Comparison of ENCODE assay signal across 18 cellular contexts in genomic region chr17:68953340-68953997, GRCh38. TPM values are rescaled to one million over a fixed set of nuclear protein-coding genes. Genes with fewer than 3 reads are reported as not detected.
DNase-seq lines count a peak whose midpoint lies in the region; TF ChIP-seq lines count a peak whose summit lies in the region.
"Had no signal": no experiment of that assay in that cellular context is flagged by ENCODE, and none has a peak within 500 bp of the region (broad histone marks: within the 10 kb centered on the region; RNA-seq: fewer than 3 reads in every experiment).

No MANE protein-coding gene starts in this region.

- no peaks in the 10 kb centered on the region for H3K9me3 Mint-ChIP-seq in immature natural killer cell
- H3K9me3 Mint-ChIP-seq: activated naive CD4-positive, alpha-beta T cell treated with anti-CD3 and anti-CD28 coated beads for 36 hours; effector memory CD8-positive, alpha-beta T cell; neural progenitor cell had no signal

- no peaks in the 10 kb centered on the region for H3K9me3 ChIP-seq in mucosa of rectum (ENCODE audit: control insufficient read depth in 2 of 2, low read length in 2 of 2)
- no peaks in the 10 kb centered on the region for H3K9me3 ChIP-seq in subcutaneous abdominal adipose tissue (ENCODE audit: control insufficient read depth in 5 of 5, low read length in 5 of 5)
- H3K9me3 ChIP-seq: MG63 had no signal

- H3K4me1 Mint-ChIP-seq in immature natural killer cell = no peaks in the 10 kb centered on the region

- no peak overlapping the region for H3K9ac ChIP-seq in mucosa of rectum (ENCODE audit: low read depth in 1 of 2, low read length in 2 of 2)
- H3K9ac ChIP-seq in subcutaneous abdominal adipose tissue (ENCODE audit: low read length in 5 of 5) = peak overlapping the region in 2 of 5 donors; percentile 6 to 35
- H3K9ac ChIP-seq: neural progenitor cell had no signal

- H3K4me1 ChIP-seq in mucosa of rectum (ENCODE audit: control insufficient read depth in 2 of 2, insufficient read depth in 2 of 2, low read length in 2 of 2) (no peaks in the 10 kb centered on the region), subcutaneous abdominal adipose tissue (ENCODE audit: control insufficient read depth in 5 of 5, insufficient read depth in 5 of 5, low read length in 5 of 5) (peaks cover 0 to 21% (median 8%) of the 10 kb centered on the region in 5 donors)
- H3K4me1 ChIP-seq: neural progenitor cell had no signal

- H3K27me3 ChIP-seq in mucosa of rectum (ENCODE audit: control insufficient read depth in 2 of 2, insufficient read depth in 2 of 2, low read length in 2 of 2) (no peaks in the 10 kb centered on the region), subcutaneous abdominal adipose tissue (ENCODE audit: control insufficient read depth in 5 of 5, insufficient read depth in 4 of 5, low read length in 5 of 5) (no peaks in the 10 kb centered on the region)
- H3K27me3 ChIP-seq: MG63, neural progenitor cell had no signal

- H3K36me3 Mint-ChIP-seq in immature natural killer cell = no peaks in the 10 kb centered on the region
- H3K36me3 Mint-ChIP-seq: neural progenitor cell had no signal

- H3K27ac ChIP-seq in angular gyrus (ENCODE audit: low read depth, low read length) = peak overlapping the region; percentile 5
- peak overlapping the region in 1 of 2 donors; percentile 19 for H3K27ac ChIP-seq in mucosa of rectum (ENCODE audit: low read depth in 2 of 2, low read length in 2 of 2)
- H3K27ac ChIP-seq in subcutaneous abdominal adipose tissue (ENCODE audit: low read depth, low read length) = no peak overlapping the region
- H3K27ac ChIP-seq: neural progenitor cell had no signal

- DNase-seq in fibroblast of pulmonary artery (ENCODE audit: low read depth) (peak; percentile 27), immature natural killer cell (no peak), AG20443 (ENCODE audit: low spot score) (no peak), NCI-H1694 (lab: John Stamatoyannopoulos, UW) (no peak)
- no peak for DNase-seq in activated CD4-positive, CD25-positive, alpha-beta regulatory T cell (lab: John Stamatoyannopoulos, UW)
- DNase-seq: activated CD4-positive, alpha-beta T cell treated with anti-CD3 and anti-CD28 coated beads for 48 hours; activated naive CD4-positive, alpha-beta T cell treated with anti-CD3 and anti-CD28 coated beads for 36 hours; effector memory CD8-positive, alpha-beta T cell; HFFc6; MG63; NCI-H2029; NCI-H526; stimulated activated CD4-positive, alpha-beta T cell treated with anti-CD3 and anti-CD28 coated beads, Interleukin-4, amount 100 ng/mL, for 4 hours; T1000 had no signal

- H3K27ac Mint-ChIP-seq in immature natural killer cell = no peak overlapping the region
- H3K27ac Mint-ChIP-seq: activated naive CD4-positive, alpha-beta T cell treated with anti-CD3 and anti-CD28 coated beads for 36 hours; effector memory CD8-positive, alpha-beta T cell; HFFc6; neural progenitor cell had no signal

- peaks cover 2 to 4% (median 4%) of the 10 kb centered on the region in 3 donors for H3K27me3 Mint-ChIP-seq in immature natural killer cell (ENCODE audit: low read depth in 3 of 3)

- peak overlapping the region; percentile 59 for H3K4me3 ChIP-seq in fibroblast of pulmonary artery (replicated peaks; ENCODE audit: low read depth, low read length)
- peak overlapping the region; percentile 19 to 59 for H3K4me3 ChIP-seq in mucosa of rectum (ENCODE audit: low read length in 2 of 2)
- peak overlapping the region; percentile 35 to 76 (median 58) for H3K4me3 ChIP-seq in subcutaneous abdominal adipose tissue (ENCODE audit: low read depth in 1 of 5, low read length in 5 of 5)
- H3K4me3 ChIP-seq: neural progenitor cell had no signal

- TF ChIP-seq CTCF in fibroblast of pulmonary artery (IDR thresholded peaks at IDR 0.05; ENCODE audit: low read length, missing control alignments) = peak; percentile 7

- H3K36me3 ChIP-seq in mucosa of rectum (ENCODE audit: control insufficient read depth in 2 of 2, insufficient read depth in 2 of 2, low read length in 2 of 2) (no peaks in the 10 kb centered on the region), subcutaneous abdominal adipose tissue (ENCODE audit: control insufficient read depth in 5 of 5, insufficient read depth in 5 of 5, low read length in 5 of 5) (no peaks in the 10 kb centered on the region)
- H3K36me3 ChIP-seq: MG63, neural progenitor cell had no signal

- no peak overlapping the region for H3K4me3 Mint-ChIP-seq in immature natural killer cell
- H3K4me3 Mint-ChIP-seq: activated naive CD4-positive, alpha-beta T cell treated with anti-CD3 and anti-CD28 coated beads for 36 hours; effector memory CD8-positive, alpha-beta T cell; HFFc6; neural progenitor cell had no signal

RNA-seq across cellular contexts. Expression of gene ABCA8, which starts 1.7 kb away (rescaled TPM):
- not detected for polyA plus RNA-seq in immature natural killer cell
